11 cellular contexts compared by ENCODE assay signal in the genomic region with DNA sequence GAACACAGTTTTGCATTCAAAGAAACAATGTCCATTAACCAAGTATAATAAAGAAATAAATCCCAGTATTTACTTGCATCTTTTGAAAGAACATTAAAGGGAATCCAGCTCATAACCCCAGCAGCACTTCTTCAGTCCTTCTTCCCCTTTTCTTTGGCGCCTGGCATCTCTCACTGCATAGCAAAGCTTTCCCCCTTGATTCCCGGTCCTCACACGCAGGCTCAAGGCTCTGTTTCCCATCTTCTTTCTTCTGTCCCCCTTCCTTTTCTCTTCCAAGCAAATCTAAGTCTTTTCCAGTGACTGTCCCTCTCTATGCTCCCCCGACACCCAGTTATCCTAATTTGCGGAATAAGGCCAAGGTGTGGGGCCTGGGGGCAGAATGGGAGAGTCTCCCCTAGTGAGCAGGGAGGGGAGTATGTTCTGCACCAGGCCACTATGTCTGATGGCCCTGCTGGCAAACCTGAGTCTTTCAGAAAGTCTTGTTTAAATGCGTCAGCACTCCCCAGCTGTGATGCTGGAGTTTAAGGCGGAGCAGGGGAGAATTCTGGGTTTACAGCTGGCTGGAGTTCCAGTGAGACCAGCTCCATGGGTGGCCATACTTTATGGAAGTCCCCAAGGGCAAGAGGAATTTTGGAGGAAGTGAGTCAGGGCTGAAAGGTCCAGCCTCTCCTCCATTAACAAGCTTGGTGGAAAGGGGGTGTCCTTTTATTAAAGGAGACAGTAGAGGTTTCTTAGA. TPM values are rescaled to one million over a fixed set of nuclear protein-coding genes. Genes with fewer than 3 reads are reported as not detected.
DNase-seq lines count a peak whose midpoint lies in the region; ATAC-seq, FAIRE-seq and TF ChIP-seq lines count a peak whose summit lies in the region.
"Had no signal": no experiment of that assay in that cellular context is flagged by ENCODE, and none has a peak within 500 bp of the region (broad histone marks: within the 10 kb centered on the region; RNA-seq: fewer than 3 reads in every experiment).

No MANE protein-coding gene starts in this region.

- no peak for DNase-seq in activated naive CD8-positive, alpha-beta T cell treated with anti-CD3 and anti-CD28 coated beads, Interleukin-2, amount 50 U/mL, for 24 hours
- DNase-seq in colonic mucosa (peak; percentile 41), left lung (no peak), urothelium cell line (ENCODE audit: low spot score) (peak; percentile 58), Karpas-422 (no peak), cerebellum (ENCODE audit: low spot score) (no peak), thyroid gland (no peak)
- DNase-seq: activated CD4-positive, alpha-beta T cell treated with anti-CD3 and anti-CD28 coated beads for 36 hours; immature natural killer cell had no signal

- no peaks in the 10 kb centered on the region for H3K27me3 Mint-ChIP-seq in activated naive CD8-positive, alpha-beta T cell
- H3K27me3 Mint-ChIP-seq in activated naive CD8-positive, alpha-beta T cell treated with anti-CD3 and anti-CD28 coated beads, Interleukin-2, amount 50 U/mL, for 24 hours: no peaks in the 10 kb centered on the region
- H3K27me3 Mint-ChIP-seq: activated CD4-positive, alpha-beta T cell treated with anti-CD3 and anti-CD28 coated beads for 36 hours had no signal

- H3K36me3 ChIP-seq in colonic mucosa (no peaks in the 10 kb centered on the region), left lung (peaks cover 0 to 82% of the 10 kb centered on the region in 2 donors), Karpas-422 (ENCODE audit: insufficient read depth, low read length) (no peaks in the 10 kb centered on the region), thyroid gland (peaks cover 13 to 14% of the 10 kb centered on the region in 2 donors)

- no peaks in the 10 kb centered on the region for H3K4me1 Mint-ChIP-seq in activated naive CD8-positive, alpha-beta T cell (ENCODE audit: low read depth)
- H3K4me1 Mint-ChIP-seq in activated naive CD8-positive, alpha-beta T cell treated with anti-CD3 and anti-CD28 coated beads, Interleukin-2, amount 50 U/mL, for 24 hours: no peaks in the 10 kb centered on the region
- H3K4me1 Mint-ChIP-seq: activated CD4-positive, alpha-beta T cell treated with anti-CD3 and anti-CD28 coated beads for 36 hours had no signal

- no peak overlapping the region for H3K4me2 ChIP-seq in Karpas-422 (ENCODE audit: low read depth, low read length, poor library complexity, severe bottlenecking)
- H3K4me2 ChIP-seq: BLaER1 treated with 17β-estradiol and CSF1 and Interleukin-3, amounts not matched to agents 10 nM and 100 nM had no signal

- no peak overlapping the region for H2AFZ ChIP-seq in Karpas-422 (ENCODE audit: low read length)

- no peak overlapping the region for H3K4me3 Mint-ChIP-seq in activated naive CD8-positive, alpha-beta T cell
- H3K4me3 Mint-ChIP-seq in activated naive CD8-positive, alpha-beta T cell treated with anti-CD3 and anti-CD28 coated beads, Interleukin-2, amount 50 U/mL, for 24 hours: no peak overlapping the region
- H3K4me3 Mint-ChIP-seq: activated CD4-positive, alpha-beta T cell treated with anti-CD3 and anti-CD28 coated beads for 36 hours; immature natural killer cell had no signal

- peak overlapping the region; percentile 47 for H3K27ac Mint-ChIP-seq in activated naive CD8-positive, alpha-beta T cell
- no peak overlapping the region for H3K27ac Mint-ChIP-seq in activated naive CD8-positive, alpha-beta T cell treated with anti-CD3 and anti-CD28 coated beads, Interleukin-2, amount 50 U/mL, for 24 hours
- H3K27ac Mint-ChIP-seq: activated CD4-positive, alpha-beta T cell treated with anti-CD3 and anti-CD28 coated beads for 36 hours had no signal

- no peaks in the 10 kb centered on the region for H3K9me3 Mint-ChIP-seq in activated naive CD8-positive, alpha-beta T cell (ENCODE audit: low read depth)
- no peaks in the 10 kb centered on the region for H3K9me3 Mint-ChIP-seq in activated naive CD8-positive, alpha-beta T cell treated with anti-CD3 and anti-CD28 coated beads, Interleukin-2, amount 50 U/mL, for 24 hours
- H3K9me3 Mint-ChIP-seq: immature natural killer cell had no signal

- no peak for FAIRE-seq in urothelium cell line (lab: Jason Lieb, UNC)

- no peak for ATAC-seq in activated naive CD8-positive, alpha-beta T cell treated with anti-CD3 and anti-CD28 coated beads, Interleukin-2, amount 50 U/mL, for 24 hours
- peak; percentile 2 for ATAC-seq in left lung
- ATAC-seq: activated CD4-positive, alpha-beta T cell treated with anti-CD3 and anti-CD28 coated beads for 36 hours had no signal

- H3K4me1 ChIP-seq in colonic mucosa (no peaks in the 10 kb centered on the region), left lung (peaks cover 14 to 25% of the 10 kb centered on the region in 2 donors), Karpas-422 (ENCODE audit: low read length) (no peaks in the 10 kb centered on the region), thyroid gland (peaks cover 0 to 32% of the 10 kb centered on the region in 2 donors)

- TF ChIP-seq POLR2A in thyroid gland (IDR thresholded peaks at IDR 0.05): no peak

- TF ChIP-seq CTCF in colonic mucosa (IDR thresholded peaks at IDR 0.05) (no peak), left lung (IDR thresholded peaks at IDR 0.05) (no peak), thyroid gland (IDR thresholded peaks at IDR 0.05) (no peak)

- no peak overlapping the region for H3K4me3 ChIP-seq in colonic mucosa
- no peak overlapping the region for H3K4me3 ChIP-seq in left lung
- no peak overlapping the region for H3K4me3 ChIP-seq in Karpas-422 (ENCODE audit: low read length)
- H3K4me3 ChIP-seq in thyroid gland (replicated peaks in 1 of 3): no peak overlapping the region
- H3K4me3 ChIP-seq: BLaER1 treated with 17β-estradiol and CSF1 and Interleukin-3, amounts not matched to agents 10 nM and 100 nM had no signal

- no peaks in the 10 kb centered on the region for H3K27me3 ChIP-seq in colonic mucosa
- H3K27me3 ChIP-seq in left lung: no peaks in the 10 kb centered on the region
- no peaks in the 10 kb centered on the region for H3K27me3 ChIP-seq in Karpas-422 (ENCODE audit: low read length)
- H3K27me3 ChIP-seq in thyroid gland: no peaks in the 10 kb centered on the region
- H3K27me3 ChIP-seq: BLaER1 treated with 17β-estradiol and CSF1 and Interleukin-3, amounts not matched to agents 10 nM and 100 nM had no signal

- H3K9ac ChIP-seq in colonic mucosa (ENCODE audit: low read depth in 2 of 2, low read length in 2 of 2) (no peak overlapping the region), Karpas-422 (ENCODE audit: low read length) (no peak overlapping the region)
- H3K9ac ChIP-seq: BLaER1 treated with 17β-estradiol and CSF1 and Interleukin-3, amounts not matched to agents 10 nM and 100 nM had no signal

- H3K9me3 ChIP-seq in colonic mucosa (no peaks in the 10 kb centered on the region), left lung (no peaks in the 10 kb centered on the region), Karpas-422 (ENCODE audit: low read length) (no peaks in the 10 kb centered on the region), thyroid gland (no peaks in the 10 kb centered on the region)
- H3K9me3 ChIP-seq: BLaER1 treated with 17β-estradiol and CSF1 and Interleukin-3, amounts not matched to agents 10 nM and 100 nM had no signal

- H3K27ac ChIP-seq in colonic mucosa: peak overlapping the region; percentile 63
- peak overlapping the region; percentile 44 to 66 for H3K27ac ChIP-seq in left lung
- no peak overlapping the region for H3K27ac ChIP-seq in Karpas-422 (ENCODE audit: low read length)
- peak overlapping the region in 1 of 3 donors; percentile 59 for H3K27ac ChIP-seq in thyroid gland
- H3K27ac ChIP-seq: BLaER1 treated with 17β-estradiol and CSF1 and Interleukin-3, amounts not matched to agents 10 nM and 100 nM had no signal

- no peaks in the 10 kb centered on the region for H3K79me2 ChIP-seq in Karpas-422 (ENCODE audit: low read length)

- intact Hi-C loops in colonic mucosa (cut with DNase I): no loop called here
- intact Hi-C loops in left lung (cut with DNase I): no loop called here
- intact Hi-C loops in thyroid gland (cut with DNase I): no loop called here

- H3K9me2 ChIP-seq in Karpas-422 (replicated peaks; ENCODE audit: insufficient read depth, low read length): no peaks in the 10 kb centered on the region

- no peaks in the 10 kb centered on the region for H4K20me1 ChIP-seq in Karpas-422 (ENCODE audit: insufficient read depth, low read depth, low read length)

- no peaks in the 10 kb centered on the region for H3K36me3 Mint-ChIP-seq in activated naive CD8-positive, alpha-beta T cell
- H3K36me3 Mint-ChIP-seq in activated naive CD8-positive, alpha-beta T cell treated with anti-CD3 and anti-CD28 coated beads, Interleukin-2, amount 50 U/mL, for 24 hours (ENCODE audit: low read depth): peaks cover 9% of the 10 kb centered on the region

- whole genome bisulfite sequencing in thyroid gland, 2 donors: 81 to 82% methylated on average over 7 of the region's 7 CpGs

RNA-seq across cellular contexts. Expression of a gene that starts 42.1 kb away (rescaled TPM):
- total RNA-seq in colonic mucosa (not detected), left lung (not detected), cerebellum (0.36 TPM), thyroid gland (under 1 TPM in 2 of 4 donors, not detected in 2; 0.22 to 0.54 TPM)
- not detected in 2 replicates for total RNA-seq in Karpas-422 (2014; rRNA removed; shearing (Covaris generic); ENCODE audit: low replicate concordance)
- total RNA-seq: activated CD4-positive, alpha-beta T cell treated with anti-CD3 and anti-CD28 coated beads for 36 hours had no signal

RNA-seq across cellular contexts. Expression of a gene that starts 45.8 kb away (rescaled TPM):
- 10 to 100 TPM; 27.0 to 31.3 TPM for total RNA-seq in colonic mucosa
- 10 to 100 TPM; 61.2 to 75.2 TPM for total RNA-seq in left lung
- total RNA-seq in Karpas-422 (2014; rRNA removed; shearing (Covaris generic); ENCODE audit: low replicate concordance): 15.4 and 21.5 TPM in 2 replicates
- total RNA-seq in cerebellum: 13.1 TPM
- 100 to 1,000 TPM in 1 of 4 donors, 10 to 100 TPM in 3; 55.9 to 141 (median 76.5) TPM for total RNA-seq in thyroid gland

RNA-seq across cellular contexts. Expression of a gene that starts 48.2 kb away (rescaled TPM):
- total RNA-seq in colonic mucosa (10 to 100 TPM in 1 of 2 donors, 1 to 10 TPM in 1; 9.1 to 14.3 TPM), left lung (10 to 100 TPM; 20.0 to 29.3 TPM), cerebellum (14.2 TPM), thyroid gland (10 to 100 TPM; 15.3 to 42.1 (median 30.1) TPM)
- 2.3 and 5.4 TPM in 2 replicates for total RNA-seq in Karpas-422 (2014; rRNA removed; shearing (Covaris generic); ENCODE audit: low replicate concordance)

Comparison
In these comparisons a context has a peak if more than half of its experiments do, and no peak if none do; other contexts are left out.
1. DNase-seq: peak in colonic mucosa (single experiment) and urothelium cell line (single experiment); none in activated naive CD8-positive, alpha-beta T cell treated with anti-CD3 and anti-CD28 coated beads, Interleukin-2, amount 50 U/mL, for 24 hours (single experiment), left lung (0 of 2), Karpas-422 (single experiment), cerebellum (single experiment) and thyroid gland (0 of 2).